1 cellular context compared by ENCODE assay signal in genomic region chr6:150296890-150297289, GRCh38.
TF ChIP-seq lines count a peak whose summit lies in the region.

No MANE protein-coding gene starts in this region.

TF ChIP-seq in K562, 482 proteins besides CTCF, POLR2A, EP300 and RAD21 (continued from another document):
- no peak for TF ChIP-seq IRF1 (CRISPR knock-in tag; IDR thresholded peaks at IDR 0.05; ENCODE audit: borderline replicate concordance)
- no peak for TF ChIP-seq LARP7 (IDR thresholded peaks at IDR 0.05)
- TF ChIP-seq CREB3 (tag; conservative IDR thresholded peaks at IDR 0.05; ENCODE audit: low read depth): peak; percentile 67; the same call in 1 of the 2 replicates
- no peak for TF ChIP-seq THAP12 (CRISPR knock-in tag; IDR thresholded peaks at IDR 0.05)
- TF ChIP-seq HIVEP1 (CRISPR knock-in tag; IDR thresholded peaks at IDR 0.05): 0 out of 2 replicates have a peak, but pooled peaks have one; percentile 48
- 0 out of 2 replicates have a peak, but pooled peaks have one; percentile 23 for TF ChIP-seq ZNF395 (CRISPR knock-in tag; IDR thresholded peaks at IDR 0.05)
- TF ChIP-seq PTTG1 (tag; IDR thresholded peaks at IDR 0.05; ENCODE audit: low read depth): peak; percentile 65
- TF ChIP-seq ZNF644 (tag; IDR thresholded peaks at IDR 0.05; ENCODE audit: low read depth): no peak
- TF ChIP-seq PTRF (tag; IDR thresholded peaks at IDR 0.05): 0 out of 2 replicates have a peak, but pooled peaks have one; percentile 27
- TF ChIP-seq CREB5 (CRISPR knock-in tag; IDR thresholded peaks at IDR 0.05): peak; percentile 80; the same call in 1 of the 2 replicates
- TF ChIP-seq ZNF23 (CRISPR knock-in tag; IDR thresholded peaks at IDR 0.05): no peak
- TF ChIP-seq PHTF2 (CRISPR knock-in tag; IDR thresholded peaks at IDR 0.05): no peak
- TF ChIP-seq ZBTB11 (CRISPR knock-in tag; IDR thresholded peaks at IDR 0.05): 0 out of 6 replicates have a peak, but pooled peaks of 1 of the 3 experiments have one; percentile 10
- no peak for TF ChIP-seq NR4A1 (CRISPR knock-in tag; IDR thresholded peaks at IDR 0.05)
- 0 out of 2 replicates have a peak, but pooled peaks have one; percentile 34 for TF ChIP-seq NR4A1 (tag; IDR thresholded peaks at IDR 0.05)
- TF ChIP-seq ZNF740 (CRISPR knock-in tag; IDR thresholded peaks at IDR 0.05): no peak
- TF ChIP-seq ZNF740 (tag; IDR thresholded peaks at IDR 0.05): 0 out of 4 replicates have a peak, but pooled peaks of 1 of the 2 experiments have one; percentile 66
